1 cellular context compared by ENCODE assay signal in genomic region chr2:132670961-132671781, GRCh38.
TF ChIP-seq lines count a peak whose summit lies in the region.

No MANE protein-coding gene starts in this region.

TF ChIP-seq in liver, 16 proteins besides CTCF, POLR2A, EP300 and RAD21 (continued from another document):
- no peak for TF ChIP-seq FOXA1 (IDR thresholded peaks at IDR 0.05)
- TF ChIP-seq NR2F2 (IDR thresholded peaks at IDR 0.05): no peak
- TF ChIP-seq JUND (IDR thresholded peaks at IDR 0.05): no peak
- TF ChIP-seq HNF4A (conservative IDR thresholded peaks at IDR 0.05): no peak
- no peak for TF ChIP-seq EGR1 (IDR thresholded peaks at IDR 0.05; ENCODE audit: low read depth in 2 of 2)
- TF ChIP-seq REST (IDR thresholded peaks at IDR 0.05): no peak
- TF ChIP-seq MAX (IDR thresholded peaks at IDR 0.05): no peak
- no peak for TF ChIP-seq RXRA (IDR thresholded peaks at IDR 0.05)
- no peak for TF ChIP-seq FOXA2 (IDR thresholded peaks at IDR 0.05)
